Comparison of ENCODE assay signal across 12 cellular contexts in genomic region chr3:123576119-123576518, GRCh38. TPM values are rescaled to one million over a fixed set of nuclear protein-coding genes. Genes with fewer than 3 reads are reported as not detected.
DNase-seq lines count a peak whose midpoint lies in the region; ATAC-seq lines count a peak whose summit lies in the region.
"Had no signal": no experiment of that assay in that cellular context is flagged by ENCODE, and none has a peak within 500 bp of the region (broad histone marks: within the 10 kb centered on the region; RNA-seq: fewer than 3 reads in every experiment).

No MANE protein-coding gene starts in this region.

- ATAC-seq in activated naive CD8-positive, alpha-beta T cell treated with anti-CD3 and anti-CD28 coated beads, Interleukin-2, amount 50 U/mL, for 24 hours: peak; percentile 87
- peak; percentile 86 for ATAC-seq in stimulated activated memory B cell treated with anti-CD40 and anti-IgM and Interleukin-4, amounts not matched to agents 10 μg/mL and 1 μg/mL and 100 μg/mL, for 72 hours
- no peak for ATAC-seq in HG03045 (IDR thresholded peaks at IDR 0.05; ENCODE audit: unreplicated experiment)

- peak overlapping the region; percentile 21 for H3K27ac Mint-ChIP-seq in activated naive CD4-positive, alpha-beta T cell treated with anti-CD3 and anti-CD28 coated beads for 36 hours
- no peak overlapping the region for H3K27ac Mint-ChIP-seq in activated naive CD4-positive, alpha-beta T cell treated with anti-CD3 and anti-CD28 coated beads, Interleukin-2, amount 10 ng/mL, durations not matched to agents 7 days and 5 days
- peak overlapping the region; percentile 23 for H3K27ac Mint-ChIP-seq in activated naive CD8-positive, alpha-beta T cell treated with anti-CD3 and anti-CD28 coated beads, Interleukin-2, amount 50 U/mL, for 24 hours
- peak overlapping the region; percentile 74 for H3K27ac Mint-ChIP-seq in stimulated activated memory B cell treated with anti-CD40 and anti-IgM and Interleukin-4, amounts not matched to agents 10 μg/mL and 1 μg/mL and 100 μg/mL, for 72 hours

- no peaks in the 10 kb centered on the region for H3K9me3 Mint-ChIP-seq in activated naive CD4-positive, alpha-beta T cell treated with anti-CD3 and anti-CD28 coated beads for 36 hours
- no peaks in the 10 kb centered on the region for H3K9me3 Mint-ChIP-seq in activated naive CD4-positive, alpha-beta T cell treated with anti-CD3 and anti-CD28 coated beads, Interleukin-2, amount 10 ng/mL, durations not matched to agents 7 days and 5 days
- no peaks in the 10 kb centered on the region for H3K9me3 Mint-ChIP-seq in activated naive CD8-positive, alpha-beta T cell treated with anti-CD3 and anti-CD28 coated beads, Interleukin-2, amount 50 U/mL, for 24 hours
- H3K9me3 Mint-ChIP-seq in stimulated activated memory B cell treated with anti-CD40 and anti-IgM and Interleukin-4, amounts not matched to agents 10 μg/mL and 1 μg/mL and 100 μg/mL, for 72 hours: no peaks in the 10 kb centered on the region
- H3K9me3 Mint-ChIP-seq: central memory CD8-positive, alpha-beta T cell had no signal

- no peak overlapping the region for H3K4me3 Mint-ChIP-seq in activated naive CD4-positive, alpha-beta T cell treated with anti-CD3 and anti-CD28 coated beads for 36 hours
- H3K4me3 Mint-ChIP-seq in activated naive CD4-positive, alpha-beta T cell treated with anti-CD3 and anti-CD28 coated beads, Interleukin-2, amount 10 ng/mL, durations not matched to agents 7 days and 5 days: no peak overlapping the region
- no peak overlapping the region for H3K4me3 Mint-ChIP-seq in activated naive CD8-positive, alpha-beta T cell treated with anti-CD3 and anti-CD28 coated beads, Interleukin-2, amount 50 U/mL, for 24 hours
- H3K4me3 Mint-ChIP-seq in stimulated activated memory B cell treated with anti-CD40 and anti-IgM and Interleukin-4, amounts not matched to agents 10 μg/mL and 1 μg/mL and 100 μg/mL, for 72 hours: no peak overlapping the region
- H3K4me3 Mint-ChIP-seq: central memory CD8-positive, alpha-beta T cell had no signal

- H3K9me2 ChIP-seq in GM23248 (ENCODE audit: insufficient read depth): no peaks in the 10 kb centered on the region

- H3K4me1 Mint-ChIP-seq in activated naive CD4-positive, alpha-beta T cell treated with anti-CD3 and anti-CD28 coated beads for 36 hours (ENCODE audit: low read depth): peaks cover 43% of the 10 kb centered on the region
- H3K4me1 Mint-ChIP-seq in activated naive CD4-positive, alpha-beta T cell treated with anti-CD3 and anti-CD28 coated beads, Interleukin-2, amount 10 ng/mL, durations not matched to agents 7 days and 5 days: peaks cover 4% of the 10 kb centered on the region
- peaks cover 47% of the 10 kb centered on the region for H3K4me1 Mint-ChIP-seq in activated naive CD8-positive, alpha-beta T cell treated with anti-CD3 and anti-CD28 coated beads, Interleukin-2, amount 50 U/mL, for 24 hours
- peaks cover 42% of the 10 kb centered on the region for H3K4me1 Mint-ChIP-seq in stimulated activated memory B cell treated with anti-CD40 and anti-IgM and Interleukin-4, amounts not matched to agents 10 μg/mL and 1 μg/mL and 100 μg/mL, for 72 hours

- WGBS in GM23248 (ENCODE audit: low coverage in 1 of 2, low lambda C conversion rate in 2 of 2, missing lambda C conversion rate in 2 of 2), 2 experiments: 66 to 71% methylated on average over 3 of the region's 3 CpGs

- no peaks in the 10 kb centered on the region for H3K27me3 ChIP-seq in GM23248 (replicated peaks; ENCODE audit: insufficient read depth)
- H3K27me3 ChIP-seq: neutrophil had no signal

- intact Hi-C loops in activated naive CD4-positive, alpha-beta T cell treated with anti-CD3 and anti-CD28 coated beads for 36 hours (cut with micrococcal nuclease): loop anchor here (1.0 kb wide), 2 partner anchors 9 to 13 kb away; partner anchors contain the start of gene HACD2

- peak; percentile 63 for DNase-seq in activated naive CD4-positive, alpha-beta T cell treated with anti-CD3 and anti-CD28 coated beads for 36 hours
- no peak for DNase-seq in activated naive CD4-positive, alpha-beta T cell treated with anti-CD3 and anti-CD28 coated beads, Interleukin-2, amount 10 ng/mL, durations not matched to agents 7 days and 5 days
- DNase-seq in GM23248: peak; percentile 72
- no peak for DNase-seq in activated naive CD8-positive, alpha-beta T cell treated with anti-CD3 and anti-CD28 coated beads, Interleukin-2, amount 50 U/mL, for 24 hours
- DNase-seq in COLO829 (ENCODE audit: low spot score): no peak
- no peak for DNase-seq in activated CD8-positive, alpha-beta memory T cell treated with anti-CD3 and anti-CD28 coated beads, Interleukin-2, amount 50 U/mL, for 4 hours
- DNase-seq: NCI-H2029, T-helper 1 cell had no signal

- H3K36me3 ChIP-seq in GM23248 (ENCODE audit: low read depth): no peaks in the 10 kb centered on the region

- CTCF ChIA-PET in activated naive CD4-positive, alpha-beta T cell treated with anti-CD3 and anti-CD28 coated beads for 36 hours (lab: Charles Lee): interaction anchor here (1.8 kb wide), 1 partner anchor 17 kb away, joined by 10 read pairs; no protein-coding TSS in a partner anchor
- CTCF ChIA-PET in activated naive CD4-positive, alpha-beta T cell treated with anti-CD3 and anti-CD28 coated beads, Interleukin-2, amount 10 ng/mL, durations not matched to agents 7 days and 5 days (lab: Charles Lee): interaction anchor here (1.2 to 1.5 kb wide), 2 partner anchors 16 to 17 kb away, joined by 3 read pairs; no protein-coding TSS in a partner anchor

- peaks cover 38% of the 10 kb centered on the region for H3K79me2 ChIP-seq in GM23248 (ENCODE audit: insufficient read depth)

- H3K9ac ChIP-seq in GM23248: 0 out of 2 replicates have a peak overlapping the region, but pooled peaks have one; percentile 25

- no peaks in the 10 kb centered on the region for H4K20me1 ChIP-seq in GM23248 (ENCODE audit: insufficient read depth)

- H3K9me3 ChIP-seq in GM23248 (ENCODE audit: low read depth): no peaks in the 10 kb centered on the region
- H3K9me3 ChIP-seq: neutrophil had no signal

- H3K4me3 ChIP-seq in GM23248: no peak overlapping the region; the same call in 1 of the 2 replicates

- H3F3A ChIP-seq in GM23248 (ENCODE audit: insufficient read depth): peaks cover 11% of the 10 kb centered on the region; the same call in 1 of the 2 replicates

- peaks cover 23% of the 10 kb centered on the region for H3K36me3 Mint-ChIP-seq in activated naive CD4-positive, alpha-beta T cell treated with anti-CD3 and anti-CD28 coated beads for 36 hours (ENCODE audit: low read depth)
- peaks cover 26% of the 10 kb centered on the region for H3K36me3 Mint-ChIP-seq in activated naive CD4-positive, alpha-beta T cell treated with anti-CD3 and anti-CD28 coated beads, Interleukin-2, amount 10 ng/mL, durations not matched to agents 7 days and 5 days
- H3K36me3 Mint-ChIP-seq in activated naive CD8-positive, alpha-beta T cell treated with anti-CD3 and anti-CD28 coated beads, Interleukin-2, amount 50 U/mL, for 24 hours (ENCODE audit: low read depth): peaks cover 24% of the 10 kb centered on the region
- peaks cover 22% of the 10 kb centered on the region for H3K36me3 Mint-ChIP-seq in stimulated activated memory B cell treated with anti-CD40 and anti-IgM and Interleukin-4, amounts not matched to agents 10 μg/mL and 1 μg/mL and 100 μg/mL, for 72 hours

- H3K27me3 Mint-ChIP-seq in activated naive CD4-positive, alpha-beta T cell treated with anti-CD3 and anti-CD28 coated beads for 36 hours (ENCODE audit: low read depth): no peaks in the 10 kb centered on the region
- H3K27me3 Mint-ChIP-seq in activated naive CD4-positive, alpha-beta T cell treated with anti-CD3 and anti-CD28 coated beads, Interleukin-2, amount 10 ng/mL, durations not matched to agents 7 days and 5 days: no peaks in the 10 kb centered on the region
- H3K27me3 Mint-ChIP-seq in activated naive CD8-positive, alpha-beta T cell treated with anti-CD3 and anti-CD28 coated beads, Interleukin-2, amount 50 U/mL, for 24 hours: no peaks in the 10 kb centered on the region
- no peaks in the 10 kb centered on the region for H3K27me3 Mint-ChIP-seq in stimulated activated memory B cell treated with anti-CD40 and anti-IgM and Interleukin-4, amounts not matched to agents 10 μg/mL and 1 μg/mL and 100 μg/mL, for 72 hours
- H3K27me3 Mint-ChIP-seq: central memory CD8-positive, alpha-beta T cell had no signal

- peak overlapping the region; percentile 33 for H3K4me2 ChIP-seq in GM23248 (ENCODE audit: unreplicated experiment)

- H3K27ac ChIP-seq in GM23248: peak overlapping the region; percentile 46
- H3K27ac ChIP-seq: neutrophil had no signal

- in situ Hi-C loops in GM23248 (cut with MboI): no loop called here

- H3K4me1 ChIP-seq in GM23248 (ENCODE audit: insufficient read depth): peaks cover 13% of the 10 kb centered on the region

- H2AFZ ChIP-seq in GM23248: peak overlapping the region; percentile 80

RNA-seq across cellular contexts. Expression of gene HACD2, which starts 8.7 kb away (rescaled TPM):
- 10 to 100 TPM; 25.9 TPM for total RNA-seq in activated naive CD4-positive, alpha-beta T cell treated with anti-CD3 and anti-CD28 coated beads for 36 hours
- total RNA-seq in GM23248 (2014; rRNA removed; shearing (Covaris generic)): 41.2 and 41.6 TPM in 2 replicates
- 27.0 and 29.6 TPM in 2 replicates for polyA plus RNA-seq in GM23248 (2016; fragmentation: Nextera tagmentation; extraction: Ambion mirVana)

Comparison
In these comparisons a context has a peak if more than half of its experiments do, and no peak if none do; other contexts are left out.
1. DNase-seq: peak in activated naive CD4-positive, alpha-beta T cell treated with anti-CD3 and anti-CD28 coated beads for 36 hours (single experiment) and GM23248 (single experiment); none in activated naive CD4-positive, alpha-beta T cell treated with anti-CD3 and anti-CD28 coated beads, Interleukin-2, amount 10 ng/mL, durations not matched to agents 7 days and 5 days (single experiment), activated naive CD8-positive, alpha-beta T cell treated with anti-CD3 and anti-CD28 coated beads, Interleukin-2, amount 50 U/mL, for 24 hours (single experiment), COLO829 (single experiment) and activated CD8-positive, alpha-beta memory T cell treated with anti-CD3 and anti-CD28 coated beads, Interleukin-2, amount 50 U/mL, for 4 hours (single experiment).